1 cellular context compared by ENCODE assay signal in genomic region chr6:7058250-7058923, GRCh38.
TF ChIP-seq lines count a peak whose summit lies in the region.

No MANE protein-coding gene starts in this region.

TF ChIP-seq in K562, 482 proteins besides CTCF, POLR2A, EP300 and RAD21 (continued from another document and continues in another):
- TF ChIP-seq GATA2 (CRISPR knock-in tag; IDR thresholded peaks at IDR 0.05): no peak
- peak; percentile 77 for TF ChIP-seq NEUROD1 (IDR thresholded peaks at IDR 0.05; ENCODE audit: borderline replicate concordance, low read depth, low read length, partially characterized antibody)
- TF ChIP-seq PTRF (tag; IDR thresholded peaks at IDR 0.05): 0 out of 2 replicates have a peak, but pooled peaks have one; percentile 28
- TF ChIP-seq BHLHE40 (IDR thresholded peaks at IDR 0.05; ENCODE audit: low read length): 0 out of 2 replicates have a peak, but pooled peaks have one; percentile 4
- TF ChIP-seq CBFA2T3 (IDR thresholded peaks at IDR 0.05): peak; percentile 61
- TF ChIP-seq NONO (IDR thresholded peaks at IDR 0.05; ENCODE audit: low read depth in 2 of 2, low read length in 1 of 2): 0 out of 4 replicates have a peak, but pooled peaks of 1 of the 2 experiments have one; percentile 29
- peak; percentile 46; the same call in 1 of the 2 replicates for TF ChIP-seq POLR2G (IDR thresholded peaks at IDR 0.05; ENCODE audit: low read depth, low read length)
- TF ChIP-seq HMGXB4 (CRISPR knock-in tag; IDR thresholded peaks at IDR 0.05): no peak
- TF ChIP-seq RNF2 (IDR thresholded peaks at IDR 0.05): peak; percentile 87
- TF ChIP-seq STAG1 (CRISPR knock-in tag; IDR thresholded peaks at IDR 0.05; ENCODE audit: borderline replicate concordance): no peak
- TF ChIP-seq ZNF134 (CRISPR knock-in tag; conservative IDR thresholded peaks at IDR 0.05): 0 out of 2 replicates have a peak, but pooled peaks have one; percentile 7
- no peak for TF ChIP-seq ZNF707 (CRISPR knock-in tag; conservative IDR thresholded peaks at IDR 0.05)
- peak; percentile 98 for TF ChIP-seq JUND (IDR thresholded peaks at IDR 0.05; ENCODE audit: borderline replicate concordance, low read depth, low read length)
- TF ChIP-seq JUND (tag; IDR thresholded peaks at IDR 0.05; ENCODE audit: borderline replicate concordance, low read depth, low read length): peak; percentile 97
- TF ChIP-seq GABPA (tag; conservative IDR thresholded peaks at IDR 0.05; ENCODE audit: low read depth): peak; percentile 80
- peak; percentile 51 for TF ChIP-seq POLR2AphosphoS5 (IDR thresholded peaks at IDR 0.05; ENCODE audit: control insufficient read depth, insufficient read depth, low read depth, low read length)
- TF ChIP-seq ZNF592 (IDR thresholded peaks at IDR 0.05): peak; percentile 87
- peak; percentile 85 for TF ChIP-seq POLR2H (tag; IDR thresholded peaks at IDR 0.05; ENCODE audit: low read depth)
- no peak for TF ChIP-seq COPS2 (conservative IDR thresholded peaks at IDR 0.05)
- peak; percentile 45 for TF ChIP-seq ASH1L (IDR thresholded peaks at IDR 0.05; ENCODE audit: borderline replicate concordance, low read depth, partially characterized antibody)
- TF ChIP-seq CCAR2 (IDR thresholded peaks at IDR 0.05; ENCODE audit: low read depth, low read length): no peak
- TF ChIP-seq ZNF699 (CRISPR knock-in tag; IDR thresholded peaks at IDR 0.05; ENCODE audit: insufficient replicate concordance): no peak
- peak; percentile 79 for TF ChIP-seq SMAD1 (IDR thresholded peaks at IDR 0.05; ENCODE audit: low read depth, low read length, partially characterized antibody)
- peak; percentile 84; the same call in 1 of the 2 replicates for TF ChIP-seq LEF1 (IDR thresholded peaks at IDR 0.05)
- TF ChIP-seq NCOA1 (IDR thresholded peaks at IDR 0.05; ENCODE audit: low read depth): peak; percentile 71; the same call in 1 of the 2 replicates
- no peak for TF ChIP-seq XRCC4 (IDR thresholded peaks at IDR 0.05; ENCODE audit: extremely low read depth, insufficient read depth, insufficient read length)
- TF ChIP-seq CTBP1 (IDR thresholded peaks at IDR 0.05; ENCODE audit: borderline replicate concordance): peak; percentile 92
- no peak for TF ChIP-seq ZNF121 (CRISPR knock-in tag; conservative IDR thresholded peaks at IDR 0.05)
- no peak for TF ChIP-seq TFE3 (CRISPR knock-in tag; IDR thresholded peaks at IDR 0.05)
- peak; percentile 68; the same call in 1 of the 2 replicates for TF ChIP-seq ZNF766 (CRISPR knock-in tag; conservative IDR thresholded peaks at IDR 0.05)
- no peak for TF ChIP-seq ZBTB2 (IDR thresholded peaks at IDR 0.05)
- peak; percentile 81 for TF ChIP-seq MEF2D (tag; conservative IDR thresholded peaks at IDR 0.05; ENCODE audit: low read depth)
- TF ChIP-seq MEIS2 (IDR thresholded peaks at IDR 0.05; ENCODE audit: partially characterized antibody): peak; percentile 49
- peak in 1 of 2 experiments; percentile 89; a peak in 2 of 3 replicates for TF ChIP-seq CBX3 (IDR thresholded peaks at IDR 0.05; ENCODE audit: borderline replicate concordance in 1 of 2, low read length in 2 of 2)
- peak; percentile 93 for TF ChIP-seq EHMT2 (IDR thresholded peaks at IDR 0.05)
- 0 out of 2 replicates have a peak, but pooled peaks have one; percentile 81 for TF ChIP-seq ATF6 (CRISPR knock-in tag; IDR thresholded peaks at IDR 0.05)
- TF ChIP-seq CEBPB (tag; IDR thresholded peaks at IDR 0.05): peak; percentile 99
- TF ChIP-seq NRF1 (conservative IDR thresholded peaks at IDR 0.05 in 1 of 2, IDR thresholded peaks at IDR 0.05 in 1 of 2): peak; percentile 41 to 56; a peak in 3 of 4 replicates
- 0 out of 4 replicates have a peak, but pooled peaks of 1 of the 2 experiments have one; percentile 44 for TF ChIP-seq UBTF (IDR thresholded peaks at IDR 0.05; ENCODE audit: borderline replicate concordance in 1 of 2, low read depth in 2 of 2, low read length in 2 of 2)
- no peak for TF ChIP-seq NR3C1 (CRISPR knock-in tag; IDR thresholded peaks at IDR 0.05)
